1 cellular context compared by ENCODE assay signal in genomic region chr17:73689596-73690275, GRCh38.
TF ChIP-seq lines count a peak whose summit lies in the region.

No MANE protein-coding gene starts in this region.

TF ChIP-seq in H1, 55 proteins besides CTCF, POLR2A, EP300 and RAD21:
- no peak for TF ChIP-seq CBX5 (IDR thresholded peaks at IDR 0.05; ENCODE audit: low read depth, low read length)
- TF ChIP-seq NRF1 (IDR thresholded peaks at IDR 0.05; ENCODE audit: low read depth, low read length) = no peak
- no peak for TF ChIP-seq SRF (IDR thresholded peaks at IDR 0.05; ENCODE audit: low read depth, low read length)
- no peak for TF ChIP-seq CHD7 (IDR thresholded peaks at IDR 0.05; ENCODE audit: insufficient replicate concordance, low read length)
- TF ChIP-seq EGR1 (IDR thresholded peaks at IDR 0.05; ENCODE audit: borderline replicate concordance, low read depth, low read length) = no peak
- TF ChIP-seq ATF3 (IDR thresholded peaks at IDR 0.05; ENCODE audit: insufficient read depth, low read depth, low read length) = no peak
- TF ChIP-seq JUN (IDR thresholded peaks at IDR 0.05; ENCODE audit: low read depth, low read length) = no peak
- no peak for TF ChIP-seq GABPA (IDR thresholded peaks at IDR 0.05; ENCODE audit: borderline replicate concordance, insufficient read depth, low read length)
- no peak for TF ChIP-seq CREB1 (IDR thresholded peaks at IDR 0.05)
- TF ChIP-seq KDM4A (IDR thresholded peaks at IDR 0.05; ENCODE audit: low read depth, low read length, severe bottlenecking) = no peak
- no peak for TF ChIP-seq JUND (IDR thresholded peaks at IDR 0.05; ENCODE audit: low read length)
- TF ChIP-seq KDM1A (IDR thresholded peaks at IDR 0.05; ENCODE audit: borderline replicate concordance, low read length) = no peak
- no peak for TF ChIP-seq BACH1 (IDR thresholded peaks at IDR 0.05; ENCODE audit: low read length)
- TF ChIP-seq SIRT6 (IDR thresholded peaks at IDR 0.05; ENCODE audit: low read length) = no peak
- no peak for TF ChIP-seq CHD1 (IDR thresholded peaks at IDR 0.05; ENCODE audit: low read depth, low read length)
